Comparison of ENCODE assay signal across 8 cellular contexts in the genomic region with DNA sequence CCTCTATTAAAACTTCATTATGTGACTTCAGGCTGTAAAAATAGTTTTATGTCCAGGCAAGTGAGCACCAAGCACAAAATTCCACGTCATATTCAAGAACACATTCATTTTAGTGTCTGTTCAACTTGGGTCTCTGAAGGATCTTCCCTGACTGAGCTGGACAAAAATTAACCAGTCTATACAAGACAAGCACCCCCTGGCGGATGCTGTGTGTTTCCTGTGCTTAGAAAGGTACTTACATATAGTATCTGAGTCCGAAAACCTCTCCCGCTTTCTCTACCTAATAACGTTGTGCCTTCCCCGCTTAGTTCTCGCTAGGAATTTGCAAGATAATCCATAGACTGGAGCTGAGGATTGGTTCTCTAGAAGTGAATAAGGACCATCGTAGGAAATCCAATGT.
A peak's percentile ranks its signal among the peaks of the same experiment; 100 is the strongest.
DNase-seq lines count a peak whose midpoint lies in the region; ATAC-seq and TF ChIP-seq lines count a peak whose summit lies in the region.

No MANE protein-coding gene starts in this region.

- no peak for DNase-seq in GM12864 (ENCODE audit: low read depth)
- DNase-seq in RPMI8226: peak; percentile 50
- DNase-seq in islet precursor cell: peak; percentile 85
- DNase-seq in hippocampal formation (lab: John Stamatoyannopoulos, UW): no peak
- DNase-seq in NCI-H2029 (lab: John Stamatoyannopoulos, UW): no peak
- DNase-seq in NCI-H2227 (lab: John Stamatoyannopoulos, UW; ENCODE audit: unreplicated experiment): no peak

- no peak overlapping the region for H3K4me3 ChIP-seq in GM12864 (ENCODE audit: low read depth, low read length)

- peak; percentile 12 for TF ChIP-seq CTCF in GM12864 (IDR thresholded peaks at IDR 0.05; ENCODE audit: low read depth, low read length, missing control alignments)

- ATAC-seq in HG03025 (IDR thresholded peaks at IDR 0.05; ENCODE audit: low FRiP score, unreplicated experiment) (peak; percentile 82), GM21529 (IDR thresholded peaks at IDR 0.05; ENCODE audit: unreplicated experiment) (no peak)

Comparison
In these comparisons a context has a peak if more than half of its experiments do, and no peak if none do; other contexts are left out.
1. DNase-seq: peak in RPMI8226 (single experiment) and islet precursor cell (single experiment); none in GM12864 (single experiment), hippocampal formation (0 of 2), NCI-H2029 (single experiment) and NCI-H2227 (single experiment).